Comparison of ENCODE assay signal across 10 cellular contexts in the genomic region with DNA sequence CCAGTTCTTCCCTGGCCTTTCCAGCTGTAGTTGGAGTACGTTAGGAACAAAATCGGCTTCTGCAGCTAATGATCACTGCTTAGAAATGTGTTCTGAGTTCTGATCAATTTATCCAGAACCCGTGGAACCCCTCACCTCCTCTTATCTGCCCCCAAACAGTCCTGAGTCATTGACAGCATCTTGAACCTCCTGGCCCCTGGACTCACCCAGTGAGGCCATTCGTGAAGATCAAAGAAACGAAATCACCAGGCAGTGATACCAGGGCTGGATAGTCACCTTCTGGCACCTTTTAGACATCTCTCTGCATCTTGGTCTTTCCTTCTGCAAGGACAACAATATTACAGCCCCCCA. TPM values are rescaled to one million over a fixed set of nuclear protein-coding genes. Genes with fewer than 3 reads are reported as not detected.
DNase-seq lines count a peak whose midpoint lies in the region; ATAC-seq and TF ChIP-seq lines count a peak whose summit lies in the region.
"Had no signal": no experiment of that assay in that cellular context is flagged by ENCODE, and none has a peak within 500 bp of the region (broad histone marks: within the 10 kb centered on the region; RNA-seq: fewer than 3 reads in every experiment).

No MANE protein-coding gene starts in this region.

- BruUV-seq in Caco-2 (replicated peaks; lab: Mats Ljungman, UMichigan), result no TSS peak

- CTCF ChIA-PET in CD8-positive, alpha-beta T cell (lab: Charles Lee), result interaction anchor here (0.6 to 11.4 kb wide), 27 partner anchors 8 to 278 kb away, joined by 3 to 262 read pairs (median 4); a partner anchor contains a TSS
- CTCF ChIA-PET in WTC11 (lab: Charles Lee) (interaction anchor here (0.6 to 10.4 kb wide), 25 partner anchors 13 to 179 kb away, joined by 3 to 176 read pairs (median 5); a partner anchor contains a TSS), Caco-2 (lab: Charles Lee) (interaction anchor here (1.2 to 4.9 kb wide), 4 partner anchors 12 to 159 kb away, joined by 4 to 41 read pairs (median 10); no protein-coding TSS in a partner anchor)

- no peak for TF ChIP-seq CTCF in CD8-positive, alpha-beta T cell (IDR thresholded peaks at IDR 0.05)
- TF ChIP-seq CTCF in WTC11 (IDR thresholded peaks at IDR 0.05) (no peak), Caco-2 (IDR thresholded peaks at IDR 0.05; ENCODE audit: insufficient read depth in 1 of 2, low read depth in 1 of 2, low read length in 1 of 2, severe bottlenecking in 1 of 2, unreplicated experiment in 1 of 2) (no peak)

- no peaks in the 10 kb centered on the region for H3K9me3 Mint-ChIP-seq in CD8-positive, alpha-beta T cell
- no peaks in the 10 kb centered on the region for H3K9me3 Mint-ChIP-seq in WTC11
- no peaks in the 10 kb centered on the region for H3K9me3 Mint-ChIP-seq in Caco-2 (ENCODE audit: unreplicated experiment)

- H3K36me3 ChIP-seq in CD8-positive, alpha-beta T cell (ENCODE audit: insufficient read depth, low read length), result no peaks in the 10 kb centered on the region
- no peaks in the 10 kb centered on the region for H3K36me3 ChIP-seq in Caco-2 (ENCODE audit: control insufficient read depth, insufficient read depth, low read length)

- no peaks in the 10 kb centered on the region for H3K27me3 ChIP-seq in CD8-positive, alpha-beta T cell (ENCODE audit: insufficient read depth, low read length)
- H3K27me3 ChIP-seq in Caco-2 (replicated peaks; ENCODE audit: control insufficient read depth, insufficient read depth, low read length), result no peaks in the 10 kb centered on the region

- H3K4me3 ChIP-seq in CD8-positive, alpha-beta T cell (ENCODE audit: low read depth, low read length), result no peak overlapping the region
- H3K4me3 ChIP-seq in Caco-2 (ENCODE audit: low read depth, low read length), result no peak overlapping the region

- H3K4me1 Mint-ChIP-seq in CD8-positive, alpha-beta T cell (ENCODE audit: low read depth), result peaks cover 11% of the 10 kb centered on the region
- peaks cover 34% of the 10 kb centered on the region for H3K4me1 Mint-ChIP-seq in WTC11
- H3K4me1 Mint-ChIP-seq in Caco-2 (ENCODE audit: low read depth, unreplicated experiment), result peaks cover 29% of the 10 kb centered on the region

- no peak for ATAC-seq in CD8-positive, alpha-beta T cell
- no peak for ATAC-seq in WTC11

- no peaks in the 10 kb centered on the region for H3K9me3 ChIP-seq in CD8-positive, alpha-beta T cell (ENCODE audit: low read length)
- no peaks in the 10 kb centered on the region for H3K9me3 ChIP-seq in Caco-2

- intact Hi-C loops in CD8-positive, alpha-beta T cell (cut with DNase I, micrococcal nuclease), result loop anchor here (1.0 to 10.0 kb wide), 6 partner anchors 62 to 274 kb away; no protein-coding TSS in a partner anchor
- intact Hi-C loops in Caco-2 (cut with micrococcal nuclease; ENCODE audit: unreplicated experiment), result no loop called here

- no peak overlapping the region for H3K27ac Mint-ChIP-seq in CD8-positive, alpha-beta T cell
- peak overlapping the region; percentile 78 for H3K27ac Mint-ChIP-seq in WTC11
- no peak overlapping the region for H3K27ac Mint-ChIP-seq in Caco-2 (ENCODE audit: unreplicated experiment)

- POLR2A ChIA-PET in CD8-positive, alpha-beta T cell (lab: Charles Lee), result interaction anchor here (0.9 to 2.7 kb wide), 6 partner anchors 12 to 158 kb away, joined by 3 to 19 read pairs (median 7); no protein-coding TSS in a partner anchor
- POLR2A ChIA-PET in WTC11 (lab: Charles Lee), result interaction anchor here (1.8 kb wide), 1 partner anchor 14 kb away, joined by 5 read pairs; no protein-coding TSS in a partner anchor
- POLR2A ChIA-PET in Caco-2 (lab: Charles Lee), result no interaction called here

- H3K27ac ChIP-seq in CD8-positive, alpha-beta T cell (ENCODE audit: low read depth, low read length), result no peak overlapping the region

- peak overlapping the region; percentile 26 for H3K4me3 Mint-ChIP-seq in CD8-positive, alpha-beta T cell
- H3K4me3 Mint-ChIP-seq in WTC11, result no peak overlapping the region
- H3K4me3 Mint-ChIP-seq in Caco-2 (ENCODE audit: unreplicated experiment), result no peak overlapping the region

- peaks cover 24% of the 10 kb centered on the region for H3K4me1 ChIP-seq in CD8-positive, alpha-beta T cell (ENCODE audit: insufficient read depth, low read length)
- peaks cover 7% of the 10 kb centered on the region for H3K4me1 ChIP-seq in Caco-2

- DNase-seq in CD8-positive, alpha-beta T cell, result no peak
- DNase-seq in WTC11 (ENCODE audit: low spot score) (no peak), Caco-2 (no peak), cerebellar nuclear complex (lab: John Stamatoyannopoulos, UW) (no peak)
- DNase-seq: NCI-H1417 treated with DMSO at 0.1 percent for 48 hours, NCI-H524 treated with DMSO at 0.1 percent for 48 hours, T-helper 9 cell had no signal

- H3K27me3 Mint-ChIP-seq in CD8-positive, alpha-beta T cell (ENCODE audit: low read depth), result no peaks in the 10 kb centered on the region
- H3K27me3 Mint-ChIP-seq in WTC11 (ENCODE audit: low read depth) (no peaks in the 10 kb centered on the region; the same call in none of the 2 replicates), Caco-2 (ENCODE audit: insufficient read depth, unreplicated experiment) (no peaks in the 10 kb centered on the region)

- H3K36me3 Mint-ChIP-seq in CD8-positive, alpha-beta T cell, result no peaks in the 10 kb centered on the region
- no peaks in the 10 kb centered on the region for H3K36me3 Mint-ChIP-seq in WTC11
- H3K36me3 Mint-ChIP-seq in Caco-2 (ENCODE audit: insufficient read depth, unreplicated experiment), result no peaks in the 10 kb centered on the region

TF ChIP-seq in WTC11, 78 proteins besides CTCF, POLR2A, EP300 and RAD21 (continues in another document):
- TF ChIP-seq, protein P1, sequence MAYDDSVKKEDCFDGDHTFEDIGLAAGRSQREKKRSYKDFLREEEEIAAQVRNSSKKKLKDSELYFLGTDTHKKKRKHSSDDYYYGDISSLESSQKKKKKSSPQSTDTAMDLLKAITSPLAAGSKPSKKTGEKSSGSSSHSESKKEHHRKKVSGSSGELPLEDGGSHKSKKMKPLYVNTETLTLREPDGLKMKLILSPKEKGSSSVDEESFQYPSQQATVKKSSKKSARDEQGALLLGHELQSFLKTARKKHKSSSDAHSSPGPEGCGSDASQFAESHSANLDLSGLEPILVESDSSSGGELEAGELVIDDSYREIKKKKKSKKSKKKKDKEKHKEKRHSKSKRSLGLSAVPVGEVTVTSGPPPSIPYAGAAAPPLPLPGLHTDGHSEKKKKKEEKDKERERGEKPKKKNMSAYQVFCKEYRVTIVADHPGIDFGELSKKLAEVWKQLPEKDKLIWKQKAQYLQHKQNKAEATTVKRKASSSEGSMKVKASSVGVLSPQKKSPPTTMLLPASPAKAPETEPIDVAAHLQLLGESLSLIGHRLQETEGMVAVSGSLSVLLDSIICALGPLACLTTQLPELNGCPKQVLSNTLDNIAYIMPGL (CRISPR knock-in tag; IDR thresholded peaks at IDR 0.05), result no peak
- TF ChIP-seq, protein P2, sequence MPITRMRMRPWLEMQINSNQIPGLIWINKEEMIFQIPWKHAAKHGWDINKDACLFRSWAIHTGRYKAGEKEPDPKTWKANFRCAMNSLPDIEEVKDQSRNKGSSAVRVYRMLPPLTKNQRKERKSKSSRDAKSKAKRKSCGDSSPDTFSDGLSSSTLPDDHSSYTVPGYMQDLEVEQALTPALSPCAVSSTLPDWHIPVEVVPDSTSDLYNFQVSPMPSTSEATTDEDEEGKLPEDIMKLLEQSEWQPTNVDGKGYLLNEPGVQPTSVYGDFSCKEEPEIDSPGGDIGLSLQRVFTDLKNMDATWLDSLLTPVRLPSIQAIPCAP (CRISPR knock-in tag; IDR thresholded peaks at IDR 0.05), result no peak
- TF ChIP-seq, protein P3, sequence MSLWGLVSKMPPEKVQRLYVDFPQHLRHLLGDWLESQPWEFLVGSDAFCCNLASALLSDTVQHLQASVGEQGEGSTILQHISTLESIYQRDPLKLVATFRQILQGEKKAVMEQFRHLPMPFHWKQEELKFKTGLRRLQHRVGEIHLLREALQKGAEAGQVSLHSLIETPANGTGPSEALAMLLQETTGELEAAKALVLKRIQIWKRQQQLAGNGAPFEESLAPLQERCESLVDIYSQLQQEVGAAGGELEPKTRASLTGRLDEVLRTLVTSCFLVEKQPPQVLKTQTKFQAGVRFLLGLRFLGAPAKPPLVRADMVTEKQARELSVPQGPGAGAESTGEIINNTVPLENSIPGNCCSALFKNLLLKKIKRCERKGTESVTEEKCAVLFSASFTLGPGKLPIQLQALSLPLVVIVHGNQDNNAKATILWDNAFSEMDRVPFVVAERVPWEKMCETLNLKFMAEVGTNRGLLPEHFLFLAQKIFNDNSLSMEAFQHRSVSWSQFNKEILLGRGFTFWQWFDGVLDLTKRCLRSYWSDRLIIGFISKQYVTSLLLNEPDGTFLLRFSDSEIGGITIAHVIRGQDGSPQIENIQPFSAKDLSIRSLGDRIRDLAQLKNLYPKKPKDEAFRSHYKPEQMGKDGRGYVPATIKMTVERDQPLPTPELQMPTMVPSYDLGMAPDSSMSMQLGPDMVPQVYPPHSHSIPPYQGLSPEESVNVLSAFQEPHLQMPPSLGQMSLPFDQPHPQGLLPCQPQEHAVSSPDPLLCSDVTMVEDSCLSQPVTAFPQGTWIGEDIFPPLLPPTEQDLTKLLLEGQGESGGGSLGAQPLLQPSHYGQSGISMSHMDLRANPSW (CRISPR knock-in tag; conservative IDR thresholded peaks at IDR 0.05; ENCODE audit: low read depth), result no peak
- TF ChIP-seq, protein P4, sequence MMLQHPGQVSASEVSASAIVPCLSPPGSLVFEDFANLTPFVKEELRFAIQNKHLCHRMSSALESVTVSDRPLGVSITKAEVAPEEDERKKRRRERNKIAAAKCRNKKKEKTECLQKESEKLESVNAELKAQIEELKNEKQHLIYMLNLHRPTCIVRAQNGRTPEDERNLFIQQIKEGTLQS (CRISPR knock-in tag; conservative IDR thresholded peaks at IDR 0.05), result no peak

RNA-seq across cellular contexts. Expression of a gene that starts 17.0 kb away (rescaled TPM):
- total RNA-seq in CD8-positive, alpha-beta T cell, result 100 to 1,000 TPM in 1 of 2 experiments, 10 to 100 TPM in 1; 97.3 to 101 TPM
- total RNA-seq in WTC11 (2021) (90.0 to 126 TPM (median 96.2 TPM) in 3 replicates), Caco-2 (2022) (205 TPM in 2 replicates)

RNA-seq across cellular contexts. Expression of a gene that starts 20.4 kb away (rescaled TPM):
- 1 to 10 TPM; 2.2 to 2.7 TPM for total RNA-seq in CD8-positive, alpha-beta T cell
- total RNA-seq in WTC11 (2021), result 6.2 to 11.8 TPM (median 6.8 TPM) in 3 replicates
- 7.0 and 10.7 TPM in 2 replicates for total RNA-seq in Caco-2 (2022)
- total RNA-seq: aorta, mucosa of gallbladder had no signal

RNA-seq across cellular contexts. Expression of a gene that starts 41.7 kb away (rescaled TPM):
- 1 to 10 TPM; 1.2 to 2.0 TPM for total RNA-seq in CD8-positive, alpha-beta T cell
- total RNA-seq in WTC11 (2021) (0.07 to 0.28 TPM (median 0.11 TPM) in 3 replicates), Caco-2 (2022) (0.34 TPM in 1 of 2 replicates, not detected in the other)
- total RNA-seq: aorta, frontal cortex, mucosa of gallbladder had no signal

RNA-seq across cellular contexts. Expression of a gene that starts 46.1 kb away (rescaled TPM):
- total RNA-seq in CD8-positive, alpha-beta T cell, result 1 to 10 TPM; 1.7 to 2.4 TPM
- total RNA-seq in WTC11 (2021), result 1.7 to 2.9 TPM (median 2.0 TPM) in 3 replicates
- total RNA-seq in Caco-2 (2022), result 0.50 and 0.79 TPM in 2 replicates
- total RNA-seq: aorta, frontal cortex had no signal

RNA-seq across cellular contexts. Expression of a gene that starts 48.3 kb away (rescaled TPM):
- total RNA-seq in CD8-positive, alpha-beta T cell, result 10 to 100 TPM; 93.6 to 99.9 TPM
- total RNA-seq in WTC11 (2021) (80.5 to 90.7 TPM (median 82.0 TPM) in 3 replicates), Caco-2 (2022) (105 and 113 TPM in 2 replicates)
